In the genomic region with DNA sequence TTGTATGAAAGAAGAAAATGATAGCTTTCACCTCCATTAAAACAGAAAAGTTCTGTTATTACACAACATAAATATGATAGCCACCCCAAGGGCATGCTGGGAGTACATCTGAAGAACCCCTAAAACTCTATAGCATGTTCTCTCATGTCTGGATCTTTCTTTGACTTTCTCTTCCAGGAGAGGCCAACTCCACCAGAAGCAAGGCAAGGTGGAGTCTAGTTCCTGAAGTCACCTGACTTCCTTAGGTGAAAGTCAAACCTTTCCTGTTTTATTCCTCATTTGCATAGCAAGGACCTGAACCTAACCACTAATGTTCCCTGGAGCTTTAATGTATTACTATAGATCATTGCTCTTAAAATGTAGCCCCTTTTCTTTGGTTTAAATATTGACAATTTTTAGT, we compare ENCODE assay signal across 16 cellular contexts. TPM values are rescaled to one million over a fixed set of nuclear protein-coding genes. Genes with fewer than 3 reads are reported as not detected.
DNase-seq lines count a peak whose midpoint lies in the region; ATAC-seq lines count a peak whose summit lies in the region.
"Had no signal": no experiment of that assay in that cellular context is flagged by ENCODE, and none has a peak within 500 bp of the region (broad histone marks: within the 10 kb centered on the region; RNA-seq: fewer than 3 reads in every experiment).

No MANE protein-coding gene starts in this region.

- no peaks in the 10 kb centered on the region for H3K9me3 ChIP-seq in MG63
- H3K9me3 ChIP-seq in effector memory CD4-positive, alpha-beta T cell (ENCODE audit: control insufficient read depth, low read length): no peaks in the 10 kb centered on the region

- H3K27me3 Mint-ChIP-seq in stimulated activated naive CD8-positive, alpha-beta T cell treated with anti-CD3 and anti-CD28 coated beads, Interleukin-15, Interleukin-2, amounts not matched to agents 100 ng/mL and 50 ng/mL, for 24 hours: no peaks in the 10 kb centered on the region
- no peaks in the 10 kb centered on the region for H3K27me3 Mint-ChIP-seq in activated naive CD8-positive, alpha-beta T cell treated with anti-CD3 and anti-CD28 coated beads for 36 hours
- H3K27me3 Mint-ChIP-seq: stimulated activated naive B cell treated with anti-CD40 and anti-IgM and Interleukin-4, amounts not matched to agents 10 μg/mL and 1 μg/mL and 100 μg/mL, for 72 hours had no signal

- peaks cover 82% of the 10 kb centered on the region for H3K36me3 Mint-ChIP-seq in stimulated activated naive CD8-positive, alpha-beta T cell treated with anti-CD3 and anti-CD28 coated beads, Interleukin-15, Interleukin-2, amounts not matched to agents 100 ng/mL and 50 ng/mL, for 24 hours (ENCODE audit: low read depth)
- peaks cover 70% of the 10 kb centered on the region for H3K36me3 Mint-ChIP-seq in activated naive CD8-positive, alpha-beta T cell treated with anti-CD3 and anti-CD28 coated beads for 36 hours

- no peaks in the 10 kb centered on the region for H3K27me3 ChIP-seq in MG63
- H3K27me3 ChIP-seq in effector memory CD4-positive, alpha-beta T cell (replicated peaks; ENCODE audit: control insufficient read depth, insufficient read depth, low read length, poor library complexity, severe bottlenecking): no peaks in the 10 kb centered on the region

- ATAC-seq in stimulated activated naive CD8-positive, alpha-beta T cell treated with anti-CD3 and anti-CD28 coated beads, Interleukin-15, Interleukin-2, amounts not matched to agents 100 U/mL and 50 U/mL, for 24 hours: no peak
- ATAC-seq: stimulated activated naive B cell treated with anti-CD40 and anti-IgM and Interleukin-4, amounts not matched to agents 10 μg/mL and 1 μg/mL and 100 μg/mL, for 72 hours had no signal

- H3K27ac ChIP-seq in effector memory CD4-positive, alpha-beta T cell (ENCODE audit: insufficient read depth, low read length, poor library complexity, severe bottlenecking): no peak overlapping the region

- H3K9me3 Mint-ChIP-seq in stimulated activated naive CD8-positive, alpha-beta T cell treated with anti-CD3 and anti-CD28 coated beads, Interleukin-15, Interleukin-2, amounts not matched to agents 100 ng/mL and 50 ng/mL, for 24 hours: peaks cover 12% of the 10 kb centered on the region
- peaks cover 21% of the 10 kb centered on the region for H3K9me3 Mint-ChIP-seq in activated naive CD8-positive, alpha-beta T cell treated with anti-CD3 and anti-CD28 coated beads for 36 hours

- peaks cover 31% of the 10 kb centered on the region for H3K4me1 ChIP-seq in effector memory CD4-positive, alpha-beta T cell (ENCODE audit: control insufficient read depth, insufficient read depth, low read length, poor library complexity, severe bottlenecking)

- H3K4me3 Mint-ChIP-seq in stimulated activated naive CD8-positive, alpha-beta T cell treated with anti-CD3 and anti-CD28 coated beads, Interleukin-15, Interleukin-2, amounts not matched to agents 100 ng/mL and 50 ng/mL, for 24 hours: no peak overlapping the region
- peak overlapping the region; percentile 20 for H3K4me3 Mint-ChIP-seq in activated naive CD8-positive, alpha-beta T cell treated with anti-CD3 and anti-CD28 coated beads for 36 hours
- H3K4me3 Mint-ChIP-seq: stimulated activated naive B cell treated with anti-CD40 and anti-IgM and Interleukin-4, amounts not matched to agents 10 μg/mL and 1 μg/mL and 100 μg/mL, for 72 hours had no signal

- H3K4me3 ChIP-seq in MG63: no peak overlapping the region
- H3K4me3 ChIP-seq in effector memory CD4-positive, alpha-beta T cell (ENCODE audit: insufficient read depth, low read depth, low read length, poor library complexity, severe bottlenecking): no peak overlapping the region
- H3K4me3 ChIP-seq: lung had no signal

- no peak for DNase-seq in stimulated activated naive CD8-positive, alpha-beta T cell treated with anti-CD3 and anti-CD28 coated beads, Interleukin-15, Interleukin-2, amounts not matched to agents 100 U/mL and 50 U/mL, for 24 hours
- peak; percentile 6 for DNase-seq in NCI-H526 treated with DMSO at 0.1 percent for 48 hours (lab: John Stamatoyannopoulos, UW)
- no peak for DNase-seq in activated naive CD8-positive, alpha-beta T cell treated with anti-CD3 and anti-CD28 coated beads for 36 hours
- no peak for DNase-seq in MG63
- no peak for DNase-seq in HT-29 (ENCODE audit: low spot score)
- no peak for DNase-seq in effector memory CD4-positive, alpha-beta T cell
- DNase-seq: activated CD4-positive, alpha-beta T cell treated with anti-CD3 and anti-CD28 coated beads for 48 hours; amniotic stem cell; cortex of kidney; DMS53; NCI-H187; NCI-H748 treated with DMSO at 0.1 percent for 48 hours; small intestine; stimulated activated naive B cell treated with anti-CD40 and anti-IgM and Interleukin-4, amounts not matched to agents 10 μg/mL and 1 μg/mL and 100 μg/mL, for 72 hours had no signal

- H3K27ac Mint-ChIP-seq in stimulated activated naive CD8-positive, alpha-beta T cell treated with anti-CD3 and anti-CD28 coated beads, Interleukin-15, Interleukin-2, amounts not matched to agents 100 ng/mL and 50 ng/mL, for 24 hours: peak overlapping the region; percentile 32
- H3K27ac Mint-ChIP-seq in activated naive CD8-positive, alpha-beta T cell treated with anti-CD3 and anti-CD28 coated beads for 36 hours: peak overlapping the region; percentile 72
- H3K27ac Mint-ChIP-seq: stimulated activated naive B cell treated with anti-CD40 and anti-IgM and Interleukin-4, amounts not matched to agents 10 μg/mL and 1 μg/mL and 100 μg/mL, for 72 hours had no signal

- H3K36me3 ChIP-seq in MG63: peaks cover 97% of the 10 kb centered on the region
- peaks cover 64% of the 10 kb centered on the region for H3K36me3 ChIP-seq in effector memory CD4-positive, alpha-beta T cell (ENCODE audit: control insufficient read depth, insufficient read depth, low read length)

- peaks cover 71% of the 10 kb centered on the region for H3K4me1 Mint-ChIP-seq in stimulated activated naive CD8-positive, alpha-beta T cell treated with anti-CD3 and anti-CD28 coated beads, Interleukin-15, Interleukin-2, amounts not matched to agents 100 ng/mL and 50 ng/mL, for 24 hours (ENCODE audit: low read depth)
- H3K4me1 Mint-ChIP-seq in activated naive CD8-positive, alpha-beta T cell treated with anti-CD3 and anti-CD28 coated beads for 36 hours: peaks cover 46% of the 10 kb centered on the region

RNA-seq across cellular contexts. Expression of a gene that starts 5.7 kb away (rescaled TPM):
- 100 to 1,000 TPM; 383 to 389 TPM for total RNA-seq in activated naive CD8-positive, alpha-beta T cell treated with anti-CD3 and anti-CD28 coated beads for 36 hours
- 143 and 165 TPM in 2 replicates for total RNA-seq in MG63 (2014; rRNA removed; shearing (Covaris generic); ENCODE audit: low replicate concordance)
- 44.0 and 52.8 TPM in 2 replicates for total RNA-seq in HT-29 (2014; rRNA removed; shearing (Covaris generic))
